9 cellular contexts compared by ENCODE assay signal in genomic region chr19:39335168-39335567, GRCh38. TPM values are rescaled to one million over a fixed set of nuclear protein-coding genes. Genes with fewer than 3 reads are reported as not detected.
DNase-seq lines count a peak whose midpoint lies in the region; ATAC-seq and TF ChIP-seq lines count a peak whose summit lies in the region.
"Had no signal": no experiment of that assay in that cellular context is flagged by ENCODE, and none has a peak within 500 bp of the region (broad histone marks: within the 10 kb centered on the region; RNA-seq: fewer than 3 reads in every experiment).

No MANE protein-coding gene starts in this region.

- no peaks in the 10 kb centered on the region for H3K9me3 Mint-ChIP-seq in activated T-cell treated with anti-CD3 and anti-CD28 coated beads, Interleukin-2, amount 50 U/mL, for 24 hours
- no peaks in the 10 kb centered on the region for H3K9me3 Mint-ChIP-seq in immature natural killer cell

- 62 to 68% methylated on average over 6 of the region's 6 CpGs for WGBS in thyroid gland, 2 donors

- H3K27ac Mint-ChIP-seq in activated T-cell treated with anti-CD3 and anti-CD28 coated beads, Interleukin-2, amount 50 U/mL, for 24 hours, result peak overlapping the region; percentile 97
- peak overlapping the region; percentile 90 to 100 (median 98) for H3K27ac Mint-ChIP-seq in immature natural killer cell

- DNase-seq in activated T-cell treated with anti-CD3 and anti-CD28 coated beads, Interleukin-2, amount 50 U/mL, for 24 hours, result no peak
- DNase-seq in activated T-cell treated with anti-CD3 and anti-CD28 coated beads, Interleukin-2, amount 50 U/mL, for 1 hour, result no peak
- peak; percentile 16 to 32 (median 16) for DNase-seq in immature natural killer cell
- no peak for DNase-seq in thyroid gland
- DNase-seq in OCI-M2 (lab: John Stamatoyannopoulos, UW; ENCODE audit: unreplicated experiment), result no peak
- DNase-seq in GM19238 (ENCODE audit: insufficient read length, low spot score), result no peak

- ATAC-seq in GM21360 (IDR thresholded peaks at IDR 0.05; ENCODE audit: unreplicated experiment), result no peak

- peak overlapping the region; percentile 98 for H3K4me3 Mint-ChIP-seq in activated T-cell treated with anti-CD3 and anti-CD28 coated beads, Interleukin-2, amount 50 U/mL, for 24 hours
- H3K4me3 Mint-ChIP-seq in immature natural killer cell, result peak overlapping the region; percentile 89 to 100 (median 99)

- no peaks in the 10 kb centered on the region for H3K4me1 ChIP-seq in thyroid gland

- no peaks in the 10 kb centered on the region for H3K27me3 ChIP-seq in thyroid gland

- peak overlapping the region; percentile 64 to 76 (median 67) for H3K27ac ChIP-seq in thyroid gland

- intact Hi-C loops in thyroid gland (cut with DNase I), result no loop called here

- H3K4me1 Mint-ChIP-seq in activated T-cell treated with anti-CD3 and anti-CD28 coated beads, Interleukin-2, amount 50 U/mL, for 24 hours (ENCODE audit: low read depth), result peaks cover 58% of the 10 kb centered on the region
- H3K4me1 Mint-ChIP-seq in immature natural killer cell, result peaks cover 53 to 61% of the 10 kb centered on the region in 2 donors

- no peaks in the 10 kb centered on the region for H3K27me3 Mint-ChIP-seq in activated T-cell treated with anti-CD3 and anti-CD28 coated beads, Interleukin-2, amount 50 U/mL, for 24 hours
- H3K27me3 Mint-ChIP-seq in immature natural killer cell (ENCODE audit: low read depth in 3 of 3), result peaks cover 0 to 4% (median 4%) of the 10 kb centered on the region in 3 donors

- no peak for TF ChIP-seq CTCF in WI38 (IDR thresholded peaks at IDR 0.05; ENCODE audit: low read depth, low read length)
- no peak for TF ChIP-seq CTCF in thyroid gland (IDR thresholded peaks at IDR 0.05)

- H3K9me3 ChIP-seq in thyroid gland, result no peaks in the 10 kb centered on the region

- peaks cover 38% of the 10 kb centered on the region for H3K36me3 Mint-ChIP-seq in activated T-cell treated with anti-CD3 and anti-CD28 coated beads, Interleukin-2, amount 50 U/mL, for 24 hours (ENCODE audit: low read depth)
- peaks cover 0 to 9% (median 0%) of the 10 kb centered on the region in 3 donors for H3K36me3 Mint-ChIP-seq in immature natural killer cell

- TF ChIP-seq POLR2A in thyroid gland (IDR thresholded peaks at IDR 0.05), result no peak

- H3K4me3 ChIP-seq in WI38 (ENCODE audit: low read depth, low read length), result peak overlapping the region; percentile 34
- H3K4me3 ChIP-seq in thyroid gland (replicated peaks in 1 of 3), result peak overlapping the region in 1 of 3 donors; percentile 16

- no peaks in the 10 kb centered on the region for H3K36me3 ChIP-seq in thyroid gland

RNA-seq across cellular contexts. Expression of gene GMFG, which starts 0.7 kb away (rescaled TPM):
- 1,000 to 10,000 TPM in 2 of 3 donors, 100 to 1,000 TPM in 1; 990 to 1,609 (median 1,254) TPM for polyA plus RNA-seq in immature natural killer cell
- total RNA-seq in thyroid gland, result 10 to 100 TPM in 3 of 4 donors, 1 to 10 TPM in 1; 6.3 to 54.7 (median 17.6) TPM

RNA-seq across cellular contexts. Expression of gene SAMD4B, which starts 7.1 kb away (rescaled TPM):
- 10 to 100 TPM in 1 of 3 donors, 1 to 10 TPM in 2; 2.9 to 17.8 (median 3.9) TPM for polyA plus RNA-seq in immature natural killer cell
- total RNA-seq in thyroid gland, result 100 to 1,000 TPM in 3 of 4 donors, 10 to 100 TPM in 1; 79.5 to 212 (median 124) TPM

RNA-seq across cellular contexts. Expression of gene LRFN1, which starts 14.5 kb away (rescaled TPM):
- polyA plus RNA-seq in immature natural killer cell, result 10 to 100 TPM in 1 of 3 donors, 1 to 10 TPM in 2; 4.8 to 16.0 (median 5.4) TPM
- total RNA-seq in thyroid gland, result 1 to 10 TPM in 3 of 4 donors, under 1 TPM in 1; 0.78 to 2.2 (median 1.1) TPM

RNA-seq across cellular contexts. Expression of gene IFNL1, which starts 39.0 kb away (rescaled TPM):
- polyA plus RNA-seq in immature natural killer cell, result 1 to 10 TPM; 2.2 to 4.8 (median 2.3) TPM
- total RNA-seq in thyroid gland, result not detected
- polyA plus RNA-seq: BJ had no signal

RNA-seq across cellular contexts. Expression of gene PAF1, which starts 55.7 kb away (rescaled TPM):
- polyA plus RNA-seq in immature natural killer cell, result 10 to 100 TPM; 18.9 to 48.1 (median 31.6) TPM
- total RNA-seq in thyroid gland, result 10 to 100 TPM; 38.8 to 60.3 (median 50.8) TPM

Comparison
In these comparisons a context has a peak if more than half of its experiments do, and no peak if none do; other contexts are left out.
1. DNase-seq: peak in immature natural killer cell (3 of 3); none in activated T-cell treated with anti-CD3 and anti-CD28 coated beads, Interleukin-2, amount 50 U/mL, for 24 hours (single experiment), activated T-cell treated with anti-CD3 and anti-CD28 coated beads, Interleukin-2, amount 50 U/mL, for 1 hour (single experiment), thyroid gland (0 of 2), OCI-M2 (single experiment) and GM19238 (single experiment).